In the genomic region with DNA sequence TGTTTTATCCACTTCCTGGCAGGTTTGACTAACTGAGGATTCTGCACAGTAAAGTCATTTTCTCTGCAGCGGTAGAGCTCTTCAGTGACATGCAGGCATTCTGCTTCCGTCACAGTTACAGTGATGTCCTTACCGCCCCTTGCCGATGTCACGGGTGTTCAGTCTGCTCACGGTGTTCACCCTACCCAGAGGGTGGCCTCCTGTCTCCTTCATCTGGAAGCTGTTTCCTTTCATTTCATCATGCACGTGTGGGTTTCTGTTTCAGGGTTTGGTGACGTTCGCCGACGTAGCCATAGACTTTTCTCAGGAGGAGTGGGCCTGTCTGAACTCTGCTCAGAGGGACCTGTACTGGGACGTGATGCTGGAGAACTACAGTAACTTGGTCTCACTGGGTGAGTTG, we compare ENCODE assay signal across 1 cellular context.
TF ChIP-seq lines count a peak whose summit lies in the region.

No MANE protein-coding gene starts in this region.

TF ChIP-seq in K562, 482 proteins besides CTCF, POLR2A, EP300 and RAD21 (continued from another document):
- TF ChIP-seq PRDM10 (IDR thresholded peaks at IDR 0.05; ENCODE audit: partially characterized antibody), result no peak
- no peak for TF ChIP-seq HNRNPK (IDR thresholded peaks at IDR 0.05; ENCODE audit: low read depth, low read length, poor library complexity, severe bottlenecking)
- TF ChIP-seq ETV6 (IDR thresholded peaks at IDR 0.05; ENCODE audit: borderline replicate concordance in 1 of 2, low read depth in 2 of 2, low read length in 1 of 2), result no peak
- no peak for TF ChIP-seq ETV6 (CRISPR knock-in tag; IDR thresholded peaks at IDR 0.05; ENCODE audit: borderline replicate concordance)
- no peak for TF ChIP-seq ZNF282 (CRISPR knock-in tag; IDR thresholded peaks at IDR 0.05)
- TF ChIP-seq ESRRA (IDR thresholded peaks at IDR 0.05; ENCODE audit: borderline replicate concordance, low read depth), result 0 out of 2 replicates have a peak, but pooled peaks have one; percentile 42
- TF ChIP-seq, protein P1, sequence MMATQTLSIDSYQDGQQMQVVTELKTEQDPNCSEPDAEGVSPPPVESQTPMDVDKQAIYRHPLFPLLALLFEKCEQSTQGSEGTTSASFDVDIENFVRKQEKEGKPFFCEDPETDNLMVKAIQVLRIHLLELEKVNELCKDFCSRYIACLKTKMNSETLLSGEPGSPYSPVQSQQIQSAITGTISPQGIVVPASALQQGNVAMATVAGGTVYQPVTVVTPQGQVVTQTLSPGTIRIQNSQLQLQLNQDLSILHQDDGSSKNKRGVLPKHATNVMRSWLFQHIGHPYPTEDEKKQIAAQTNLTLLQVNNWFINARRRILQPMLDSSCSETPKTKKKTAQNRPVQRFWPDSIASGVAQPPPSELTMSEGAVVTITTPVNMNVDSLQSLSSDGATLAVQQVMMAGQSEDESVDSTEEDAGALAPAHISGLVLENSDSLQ (IDR thresholded peaks at IDR 0.05), result peak; percentile 10; the same call in 1 of the 2 replicates
- peak; percentile 83 for TF ChIP-seq CREM (IDR thresholded peaks at IDR 0.05; ENCODE audit: low read depth)
- TF ChIP-seq SMAD4 (CRISPR knock-in tag; conservative IDR thresholded peaks at IDR 0.05), result no peak
- no peak for TF ChIP-seq RBM14 (IDR thresholded peaks at IDR 0.05; ENCODE audit: borderline replicate concordance, insufficient read depth, low read depth, low read length)
- no peak for TF ChIP-seq ZNF445 (CRISPR knock-in tag; IDR thresholded peaks at IDR 0.05; ENCODE audit: low read depth)
- peak; percentile 21; the same call in 1 of the 2 replicates for TF ChIP-seq JUND (IDR thresholded peaks at IDR 0.05; ENCODE audit: borderline replicate concordance, low read depth, low read length)
- no peak for TF ChIP-seq JUND (tag; IDR thresholded peaks at IDR 0.05; ENCODE audit: borderline replicate concordance, low read depth, low read length)
- no peak for TF ChIP-seq ZNF217 (CRISPR knock-in tag; IDR thresholded peaks at IDR 0.05)
- TF ChIP-seq, protein P2, sequence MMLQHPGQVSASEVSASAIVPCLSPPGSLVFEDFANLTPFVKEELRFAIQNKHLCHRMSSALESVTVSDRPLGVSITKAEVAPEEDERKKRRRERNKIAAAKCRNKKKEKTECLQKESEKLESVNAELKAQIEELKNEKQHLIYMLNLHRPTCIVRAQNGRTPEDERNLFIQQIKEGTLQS (IDR thresholded peaks at IDR 0.05), result peak; percentile 43; the same call in 1 of the 2 replicates
- TF ChIP-seq, protein P2 (CRISPR knock-in tag; conservative IDR thresholded peaks at IDR 0.05), result no peak
- TF ChIP-seq ZNF212 (CRISPR knock-in tag; IDR thresholded peaks at IDR 0.05), result no peak
- no peak for TF ChIP-seq KDM4B (IDR thresholded peaks at IDR 0.05; ENCODE audit: borderline replicate concordance in 2 of 2, low read depth in 1 of 2)
- no peak for TF ChIP-seq PTTG1 (tag; IDR thresholded peaks at IDR 0.05; ENCODE audit: low read depth)
- 0 out of 2 replicates have a peak, but pooled peaks have one; percentile 23 for TF ChIP-seq CREB1 (IDR thresholded peaks at IDR 0.05)
- TF ChIP-seq CREB1 (CRISPR knock-in tag; IDR thresholded peaks at IDR 0.05), result peak; percentile 52; the same call in 1 of the 2 replicates
- TF ChIP-seq RBM15 (IDR thresholded peaks at IDR 0.05; ENCODE audit: insufficient read depth, low read length), result no peak
- no peak for TF ChIP-seq MCM7 (IDR thresholded peaks at IDR 0.05)
- TF ChIP-seq NCOA1 (IDR thresholded peaks at IDR 0.05; ENCODE audit: low read depth), result peak; percentile 63; the same call in 1 of the 2 replicates
- peak; percentile 46; the same call in 1 of the 2 replicates for TF ChIP-seq MYC (IDR thresholded peaks at IDR 0.05; ENCODE audit: low read depth, low read length)
- TF ChIP-seq MYC (CRISPR knock-in tag; IDR thresholded peaks at IDR 0.05; ENCODE audit: borderline replicate concordance, low read depth), result no peak
- no peak for TF ChIP-seq ZNF561 (CRISPR knock-in tag; conservative IDR thresholded peaks at IDR 0.05)
- no peak; the same call in 1 of the 2 replicates for TF ChIP-seq CTBP1 (IDR thresholded peaks at IDR 0.05; ENCODE audit: borderline replicate concordance)
- TF ChIP-seq CREBBP (IDR thresholded peaks at IDR 0.05; ENCODE audit: low read depth, low read length), result no peak
- TF ChIP-seq TARDBP (IDR thresholded peaks at IDR 0.05), result peak; percentile 87; the same call in 1 of the 2 replicates
- TF ChIP-seq, protein P3, sequence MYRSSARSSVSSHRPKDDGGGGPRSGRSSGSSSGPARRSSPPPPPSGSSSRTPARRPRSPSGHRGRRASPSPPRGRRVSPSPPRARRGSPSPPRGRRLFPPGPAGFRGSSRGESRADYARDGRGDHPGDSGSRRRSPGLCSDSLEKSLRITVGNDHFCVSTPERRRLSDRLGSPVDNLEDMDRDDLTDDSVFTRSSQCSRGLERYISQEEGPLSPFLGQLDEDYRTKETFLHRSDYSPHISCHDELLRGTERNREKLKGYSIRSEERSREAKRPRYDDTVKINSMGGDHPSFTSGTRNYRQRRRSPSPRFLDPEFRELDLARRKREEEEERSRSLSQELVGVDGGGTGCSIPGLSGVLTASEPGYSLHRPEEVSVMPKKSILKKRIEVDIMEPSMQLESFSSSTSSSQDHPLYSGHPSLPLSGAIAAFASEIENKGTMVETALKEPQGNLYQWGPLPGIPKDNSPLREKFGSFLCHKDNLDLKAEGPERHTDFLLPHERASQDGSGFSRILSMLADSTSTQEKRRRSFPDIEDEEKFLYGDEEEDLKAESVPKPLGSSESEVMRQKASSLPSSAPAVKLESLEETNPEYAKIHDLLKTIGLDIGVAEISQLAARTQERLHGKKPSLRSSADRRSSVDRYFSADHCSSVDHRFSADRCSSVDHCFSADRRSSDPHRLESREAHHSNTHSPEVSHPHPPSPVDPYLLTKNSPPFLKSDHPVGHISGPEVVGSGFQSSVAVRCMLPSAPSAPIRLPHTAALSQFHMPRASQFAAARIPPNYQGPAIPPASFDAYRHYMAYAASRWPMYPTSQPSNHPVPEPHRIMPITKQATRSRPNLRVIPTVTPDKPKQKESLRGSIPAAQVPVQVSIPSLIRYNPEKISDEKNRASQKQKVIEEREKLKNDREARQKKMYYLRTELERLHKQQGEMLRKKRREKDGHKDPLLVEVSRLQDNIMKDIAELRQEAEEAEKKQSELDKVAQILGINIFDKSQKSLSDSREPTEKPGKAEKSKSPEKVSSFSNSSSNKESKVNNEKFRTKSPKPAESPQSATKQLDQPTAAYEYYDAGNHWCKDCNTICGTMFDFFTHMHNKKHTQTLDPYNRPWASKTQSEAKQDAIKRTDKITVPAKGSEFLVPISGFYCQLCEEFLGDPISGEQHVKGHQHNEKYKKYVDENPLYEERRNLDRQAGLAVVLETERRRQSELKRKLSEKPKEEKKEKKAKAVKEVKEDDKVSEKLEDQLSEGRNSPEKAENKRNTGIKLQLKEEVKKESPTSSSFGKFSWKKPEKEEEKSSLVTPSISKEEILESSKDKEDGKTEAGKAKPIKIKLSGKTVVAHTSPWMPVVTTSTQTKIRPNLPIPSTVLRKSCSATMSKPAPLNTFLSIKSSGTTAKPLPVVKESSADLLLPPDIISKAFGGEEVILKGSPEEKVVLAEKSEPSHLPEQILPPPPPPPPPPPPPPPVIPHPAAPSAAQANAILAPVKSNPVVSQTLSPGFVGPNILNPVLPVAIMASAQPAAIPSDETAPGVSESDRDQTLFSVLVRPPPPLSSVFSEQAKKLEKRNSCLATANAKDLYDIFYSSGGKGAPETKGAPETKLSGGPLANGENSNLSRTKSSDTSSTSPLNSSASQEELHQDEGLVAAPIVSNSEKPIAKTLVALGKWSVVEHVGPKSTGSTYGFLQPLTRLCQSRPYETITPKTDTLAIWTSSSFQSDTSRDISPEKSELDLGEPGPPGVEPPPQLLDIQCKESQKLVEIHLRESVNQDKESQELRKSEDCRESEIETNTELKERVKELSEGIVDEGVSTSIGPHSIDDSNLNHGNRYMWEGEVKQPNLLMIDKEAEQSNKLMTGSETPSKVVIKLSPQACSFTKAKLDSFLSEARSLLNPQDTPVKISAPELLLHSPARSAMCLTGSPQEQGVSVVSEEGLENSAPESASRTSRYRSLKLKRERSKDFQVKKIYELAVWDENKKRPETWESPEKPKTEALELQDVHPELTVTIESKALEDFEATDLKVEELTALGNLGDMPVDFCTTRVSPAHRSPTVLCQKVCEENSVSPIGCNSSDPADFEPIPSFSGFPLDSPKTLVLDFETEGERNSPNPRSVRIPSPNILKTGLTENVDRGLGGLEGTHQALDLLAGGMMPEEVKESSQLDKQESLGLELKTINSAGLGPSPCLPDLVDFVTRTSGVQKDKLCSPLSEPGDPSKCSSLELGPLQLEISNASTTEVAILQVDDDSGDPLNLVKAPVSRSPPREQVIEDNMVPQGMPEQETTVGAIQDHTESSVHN (IDR thresholded peaks at IDR 0.05; ENCODE audit: borderline replicate concordance in 1 of 2, low read depth in 1 of 2), result 0 out of 4 replicates have a peak, but pooled peaks of 1 of the 2 experiments have one; percentile 54
- no peak for TF ChIP-seq MTF1 (CRISPR knock-in tag; IDR thresholded peaks at IDR 0.05; ENCODE audit: borderline replicate concordance)
